In the genomic region with DNA sequence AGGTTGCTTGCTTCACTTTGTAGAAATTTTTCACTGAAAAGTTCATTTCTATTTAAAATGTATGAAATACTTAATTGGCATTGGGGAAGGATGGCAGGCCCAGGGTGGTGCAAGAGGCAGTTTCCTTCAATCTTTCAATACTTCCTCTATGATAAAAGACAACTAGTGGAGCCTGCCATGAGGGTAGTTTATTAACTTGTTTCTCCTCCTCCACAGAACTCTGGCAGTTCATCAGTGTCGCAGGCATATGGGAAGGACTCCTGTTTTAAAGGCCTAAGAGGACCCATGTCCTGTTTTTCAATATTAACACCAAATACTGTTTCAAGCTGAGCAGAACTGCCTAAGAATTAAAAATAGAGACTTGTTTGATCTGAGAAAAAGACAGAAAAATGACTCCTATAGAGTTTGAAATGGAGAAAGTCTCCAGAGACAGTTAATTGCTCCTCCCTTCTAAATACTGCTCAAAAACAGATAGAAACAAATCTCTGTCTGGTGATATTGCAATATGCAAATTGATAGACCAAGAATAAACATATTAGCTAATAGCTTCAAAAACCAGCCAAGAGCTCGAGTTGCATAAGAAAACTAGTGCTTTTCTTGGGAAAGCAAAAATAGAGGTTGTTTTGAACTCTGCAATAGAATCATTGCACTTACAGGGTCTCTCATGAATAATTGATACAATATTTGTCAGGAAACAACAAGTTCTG, we compare ENCODE assay signal across 1 cellular context.
TF ChIP-seq lines count a peak whose summit lies in the region.

No MANE protein-coding gene starts in this region.

TF ChIP-seq in liver, 16 proteins besides CTCF, POLR2A, EP300 and RAD21 (continued from another document):
- TF ChIP-seq, protein P1, sequence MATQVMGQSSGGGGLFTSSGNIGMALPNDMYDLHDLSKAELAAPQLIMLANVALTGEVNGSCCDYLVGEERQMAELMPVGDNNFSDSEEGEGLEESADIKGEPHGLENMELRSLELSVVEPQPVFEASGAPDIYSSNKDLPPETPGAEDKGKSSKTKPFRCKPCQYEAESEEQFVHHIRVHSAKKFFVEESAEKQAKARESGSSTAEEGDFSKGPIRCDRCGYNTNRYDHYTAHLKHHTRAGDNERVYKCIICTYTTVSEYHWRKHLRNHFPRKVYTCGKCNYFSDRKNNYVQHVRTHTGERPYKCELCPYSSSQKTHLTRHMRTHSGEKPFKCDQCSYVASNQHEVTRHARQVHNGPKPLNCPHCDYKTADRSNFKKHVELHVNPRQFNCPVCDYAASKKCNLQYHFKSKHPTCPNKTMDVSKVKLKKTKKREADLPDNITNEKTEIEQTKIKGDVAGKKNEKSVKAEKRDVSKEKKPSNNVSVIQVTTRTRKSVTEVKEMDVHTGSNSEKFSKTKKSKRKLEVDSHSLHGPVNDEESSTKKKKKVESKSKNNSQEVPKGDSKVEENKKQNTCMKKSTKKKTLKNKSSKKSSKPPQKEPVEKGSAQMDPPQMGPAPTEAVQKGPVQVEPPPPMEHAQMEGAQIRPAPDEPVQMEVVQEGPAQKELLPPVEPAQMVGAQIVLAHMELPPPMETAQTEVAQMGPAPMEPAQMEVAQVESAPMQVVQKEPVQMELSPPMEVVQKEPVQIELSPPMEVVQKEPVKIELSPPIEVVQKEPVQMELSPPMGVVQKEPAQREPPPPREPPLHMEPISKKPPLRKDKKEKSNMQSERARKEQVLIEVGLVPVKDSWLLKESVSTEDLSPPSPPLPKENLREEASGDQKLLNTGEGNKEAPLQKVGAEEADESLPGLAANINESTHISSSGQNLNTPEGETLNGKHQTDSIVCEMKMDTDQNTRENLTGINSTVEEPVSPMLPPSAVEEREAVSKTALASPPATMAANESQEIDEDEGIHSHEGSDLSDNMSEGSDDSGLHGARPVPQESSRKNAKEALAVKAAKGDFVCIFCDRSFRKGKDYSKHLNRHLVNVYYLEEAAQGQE (IDR thresholded peaks at IDR 0.05), result no peak
- TF ChIP-seq, protein P2, sequence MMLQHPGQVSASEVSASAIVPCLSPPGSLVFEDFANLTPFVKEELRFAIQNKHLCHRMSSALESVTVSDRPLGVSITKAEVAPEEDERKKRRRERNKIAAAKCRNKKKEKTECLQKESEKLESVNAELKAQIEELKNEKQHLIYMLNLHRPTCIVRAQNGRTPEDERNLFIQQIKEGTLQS (IDR thresholded peaks at IDR 0.05), result no peak
- TF ChIP-seq TAF1 (conservative IDR thresholded peaks at IDR 0.05), result no peak
- TF ChIP-seq FOXA2 (IDR thresholded peaks at IDR 0.05), result no peak
- no peak for TF ChIP-seq GABPA (IDR thresholded peaks at IDR 0.05 in 1 of 2, conservative IDR thresholded peaks at IDR 0.05 in 1 of 2)
- TF ChIP-seq, protein P3, sequence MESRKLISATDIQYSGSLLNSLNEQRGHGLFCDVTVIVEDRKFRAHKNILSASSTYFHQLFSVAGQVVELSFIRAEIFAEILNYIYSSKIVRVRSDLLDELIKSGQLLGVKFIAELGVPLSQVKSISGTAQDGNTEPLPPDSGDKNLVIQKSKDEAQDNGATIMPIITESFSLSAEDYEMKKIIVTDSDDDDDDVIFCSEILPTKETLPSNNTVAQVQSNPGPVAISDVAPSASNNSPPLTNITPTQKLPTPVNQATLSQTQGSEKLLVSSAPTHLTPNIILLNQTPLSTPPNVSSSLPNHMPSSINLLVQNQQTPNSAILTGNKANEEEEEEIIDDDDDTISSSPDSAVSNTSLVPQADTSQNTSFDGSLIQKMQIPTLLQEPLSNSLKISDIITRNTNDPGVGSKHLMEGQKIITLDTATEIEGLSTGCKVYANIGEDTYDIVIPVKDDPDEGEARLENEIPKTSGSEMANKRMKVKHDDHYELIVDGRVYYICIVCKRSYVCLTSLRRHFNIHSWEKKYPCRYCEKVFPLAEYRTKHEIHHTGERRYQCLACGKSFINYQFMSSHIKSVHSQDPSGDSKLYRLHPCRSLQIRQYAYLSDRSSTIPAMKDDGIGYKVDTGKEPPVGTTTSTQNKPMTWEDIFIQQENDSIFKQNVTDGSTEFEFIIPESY (IDR thresholded peaks at IDR 0.05), result peak; percentile 19
- TF ChIP-seq YY1 (IDR thresholded peaks at IDR 0.05), result no peak
- no peak for TF ChIP-seq EGR1 (IDR thresholded peaks at IDR 0.05; ENCODE audit: low read depth in 2 of 2)
- peak in 1 of 2 donors; percentile 21 for TF ChIP-seq JUND (IDR thresholded peaks at IDR 0.05)
- no peak for TF ChIP-seq NR2F2 (IDR thresholded peaks at IDR 0.05)
- TF ChIP-seq, protein P4, sequence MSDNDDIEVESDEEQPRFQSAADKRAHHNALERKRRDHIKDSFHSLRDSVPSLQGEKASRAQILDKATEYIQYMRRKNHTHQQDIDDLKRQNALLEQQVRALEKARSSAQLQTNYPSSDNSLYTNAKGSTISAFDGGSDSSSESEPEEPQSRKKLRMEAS (IDR thresholded peaks at IDR 0.05), result peak; percentile 6
- no peak for TF ChIP-seq FOXA1 (IDR thresholded peaks at IDR 0.05)
- peak; percentile 37 to 48 for TF ChIP-seq HNF4A (conservative IDR thresholded peaks at IDR 0.05)
- TF ChIP-seq RXRA (IDR thresholded peaks at IDR 0.05), result no peak
TF ChIP-seq in liver: peak in this region for 5.
